ENCODE assay signal across 1 cellular context in the genomic region with DNA sequence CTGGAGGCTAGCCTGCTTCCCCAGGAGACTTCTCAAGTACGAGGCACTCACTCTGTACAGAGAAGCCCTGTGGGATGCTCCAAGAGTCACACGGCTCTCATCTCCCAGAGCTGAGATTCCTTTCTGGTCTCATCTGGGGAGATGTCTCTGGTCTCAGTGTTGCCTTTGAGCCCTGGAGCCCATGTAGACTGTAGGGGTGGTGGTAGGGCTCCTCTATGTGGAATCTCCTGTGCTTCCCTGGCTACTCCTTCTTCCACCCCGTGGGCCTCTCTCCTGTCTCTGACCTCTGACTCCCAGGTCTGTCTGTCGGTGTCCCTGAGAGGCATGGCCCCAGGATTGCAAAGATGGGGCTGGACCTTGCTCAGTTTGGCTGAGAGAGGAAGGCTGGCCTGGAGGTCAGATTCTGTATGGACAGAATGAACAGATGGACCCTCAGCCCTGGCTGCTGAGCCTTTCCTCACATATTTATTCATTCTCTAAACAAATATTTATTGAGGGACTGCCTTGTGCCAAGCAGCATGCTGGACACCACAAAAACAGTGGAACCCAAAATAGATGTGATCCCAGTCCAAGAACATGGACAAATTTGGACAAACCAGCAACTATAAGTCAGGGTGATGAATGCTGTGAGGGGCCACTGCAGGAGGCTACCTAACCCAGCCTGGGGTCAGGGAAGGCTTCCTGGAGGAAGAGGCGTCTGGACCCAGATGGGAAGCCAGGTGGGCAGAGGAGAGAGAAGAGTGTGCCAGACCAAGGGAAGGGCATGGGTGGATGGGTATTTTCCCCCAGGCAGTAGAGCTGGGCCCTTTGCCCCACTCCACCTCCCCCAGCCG.
TF ChIP-seq lines count a peak whose summit lies in the region.

No MANE protein-coding gene starts in this region.

TF ChIP-seq in HepG2, 621 proteins besides CTCF, POLR2A, EP300 and RAD21 (continued from another document):
- TF ChIP-seq, protein P1, sequence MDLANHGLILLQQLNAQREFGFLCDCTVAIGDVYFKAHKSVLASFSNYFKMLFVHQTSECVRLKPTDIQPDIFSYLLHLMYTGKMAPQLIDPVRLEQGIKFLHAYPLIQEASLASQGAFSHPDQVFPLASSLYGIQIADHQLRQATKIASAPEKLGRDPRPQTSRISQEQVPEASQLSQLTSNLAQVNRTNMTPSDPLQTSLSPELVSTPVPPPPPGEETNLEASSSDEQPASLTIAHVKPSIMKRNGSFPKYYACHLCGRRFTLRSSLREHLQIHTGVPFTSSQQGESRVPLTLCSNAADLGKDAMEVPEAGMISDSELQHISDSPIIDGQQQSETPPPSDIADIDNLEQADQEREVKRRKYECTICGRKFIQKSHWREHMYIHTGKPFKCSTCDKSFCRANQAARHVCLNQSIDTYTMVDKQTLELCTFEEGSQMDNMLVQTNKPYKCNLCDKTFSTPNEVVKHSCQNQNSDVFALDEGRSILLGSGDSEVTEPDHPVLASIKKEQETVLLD (CRISPR knock-in tag; IDR thresholded peaks at IDR 0.05; ENCODE audit: low read depth): no peak
- TF ChIP-seq, protein P2, sequence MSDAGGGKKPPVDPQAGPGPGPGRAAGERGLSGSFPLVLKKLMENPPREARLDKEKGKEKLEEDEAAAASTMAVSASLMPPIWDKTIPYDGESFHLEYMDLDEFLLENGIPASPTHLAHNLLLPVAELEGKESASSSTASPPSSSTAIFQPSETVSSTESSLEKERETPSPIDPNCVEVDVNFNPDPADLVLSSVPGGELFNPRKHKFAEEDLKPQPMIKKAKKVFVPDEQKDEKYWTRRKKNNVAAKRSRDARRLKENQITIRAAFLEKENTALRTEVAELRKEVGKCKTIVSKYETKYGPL (CRISPR knock-in tag; IDR thresholded peaks at IDR 0.05): no peak
- TF ChIP-seq ZZZ3 (CRISPR knock-in tag; IDR thresholded peaks at IDR 0.05; ENCODE audit: borderline replicate concordance): no peak
